13 cellular contexts compared by ENCODE assay signal in the genomic region with DNA sequence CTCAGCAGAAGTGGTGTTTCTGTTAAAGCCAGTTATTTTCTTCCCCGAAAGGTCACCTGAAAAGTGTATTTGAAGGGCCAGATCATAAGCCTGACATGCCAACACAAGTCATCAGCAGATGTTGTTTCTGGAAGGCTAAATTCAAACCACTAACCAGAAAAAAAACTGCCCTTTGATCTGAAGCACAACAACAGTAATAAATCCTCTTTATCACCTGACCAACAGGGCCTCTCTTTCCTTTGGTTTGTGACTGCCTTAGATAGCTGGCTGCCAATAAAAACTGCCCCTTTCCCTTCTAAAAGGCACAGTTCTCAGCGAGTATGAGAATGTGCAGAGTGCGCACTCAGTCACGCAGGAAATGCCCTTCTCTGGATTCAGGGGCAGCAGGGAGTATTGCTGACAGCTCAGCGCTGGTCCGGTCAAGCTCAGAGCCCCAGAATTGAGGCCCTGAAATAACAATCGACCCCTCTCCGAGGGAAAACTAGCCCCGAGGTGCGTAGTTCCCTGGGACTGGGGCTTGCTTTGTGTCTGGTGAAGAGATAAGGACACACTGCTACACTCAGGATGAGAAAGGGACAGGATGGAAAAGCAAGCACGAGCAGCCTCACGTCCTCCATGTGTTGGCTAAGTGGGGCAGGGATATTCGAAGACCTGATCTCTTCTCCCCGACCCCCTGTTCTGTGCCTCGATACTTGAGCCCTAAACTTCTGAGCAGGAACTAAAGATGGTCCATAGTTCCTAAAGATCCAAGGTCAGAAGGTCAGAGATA.
DNase-seq lines count a peak whose midpoint lies in the region; ATAC-seq, FAIRE-seq and TF ChIP-seq lines count a peak whose summit lies in the region.
"Had no signal": no experiment of that assay in that cellular context is flagged by ENCODE, and none has a peak within 500 bp of the region (broad histone marks: within the 10 kb centered on the region; RNA-seq: fewer than 3 reads in every experiment).

No MANE protein-coding gene starts in this region.

- H3F3A ChIP-seq in smooth muscle cell (ENCODE audit: low read depth), result peaks cover 21% of the 10 kb centered on the region

- no peak for DNase-seq in HTR-8/SVneo (ENCODE audit: insufficient read length, low spot score)
- no peak for DNase-seq in chondrocyte (ENCODE audit: low spot score)
- peak; percentile 71 for DNase-seq in left lobe of liver (ENCODE audit: low spot score)
- no peak for DNase-seq in smooth muscle cell (lab: John Stamatoyannopoulos, UW; ENCODE audit: unreplicated experiment)
- no peak for DNase-seq in T-helper 9 cell
- no peak for DNase-seq in NCI-H2029 treated with DMSO at 0.1 percent for 48 hours (lab: John Stamatoyannopoulos, UW)
- no peak for DNase-seq in dedifferentiated amniotic fluid mesenchymal stem cell (ENCODE audit: extremely low spot score)
- DNase-seq: amniotic stem cell; CD8-positive, alpha-beta T cell; NCI-H2171 treated with DMSO at 0.1 percent for 48 hours; PC-3 had no signal

- peak overlapping the region; percentile 83 for H3K27ac ChIP-seq in smooth muscle cell (ENCODE audit: low read depth)

- peaks cover 2% of the 10 kb centered on the region for H3K9me3 Mint-ChIP-seq in chondrocyte (ENCODE audit: low read depth)
- H3K9me3 Mint-ChIP-seq: CD8-positive, alpha-beta T cell had no signal

- H3K27ac Mint-ChIP-seq in chondrocyte (ENCODE audit: unreplicated experiment), result no peak overlapping the region
- H3K27ac Mint-ChIP-seq: CD8-positive, alpha-beta T cell had no signal

- FAIRE-seq in HTR-8/SVneo (lab: Jason Lieb, UNC), result peak; percentile 20
- FAIRE-seq: urothelium cell line had no signal

- no peak overlapping the region for H3K9ac ChIP-seq in smooth muscle cell (ENCODE audit: low read depth)

- H3K4me3 Mint-ChIP-seq in chondrocyte (ENCODE audit: unreplicated experiment), result no peak overlapping the region
- H3K4me3 Mint-ChIP-seq: CD8-positive, alpha-beta T cell had no signal

- ATAC-seq in left lobe of liver (peak; percentile 52), GM19455 (IDR thresholded peaks at IDR 0.05; ENCODE audit: unreplicated experiment) (no peak)
- ATAC-seq: CD8-positive, alpha-beta T cell; PC-3 had no signal

- 34% methylated on average over 15 of the region's 15 CpGs for WGBS in smooth muscle cell (ENCODE audit: low lambda C conversion rate)

- H4K20me1 ChIP-seq in smooth muscle cell (ENCODE audit: low read depth), result peaks cover 60% of the 10 kb centered on the region

- H3K4me1 Mint-ChIP-seq in chondrocyte (ENCODE audit: low read depth), result peaks cover 17% of the 10 kb centered on the region

- H3K27me3 Mint-ChIP-seq in chondrocyte (ENCODE audit: low read depth), result peaks cover 18% of the 10 kb centered on the region

- no peaks in the 10 kb centered on the region for H3K36me3 Mint-ChIP-seq in chondrocyte (ENCODE audit: low read depth)
- H3K36me3 Mint-ChIP-seq: CD8-positive, alpha-beta T cell had no signal

- peaks cover 10% of the 10 kb centered on the region for H3K4me1 ChIP-seq in smooth muscle cell (ENCODE audit: low read depth)

- peak overlapping the region; percentile 75 for H3K4me2 ChIP-seq in smooth muscle cell

- TF ChIP-seq CTCF in chondrocyte (IDR thresholded peaks at IDR 0.05), result peak; percentile 25
- no peak for TF ChIP-seq CTCF in smooth muscle cell (IDR thresholded peaks at IDR 0.05; ENCODE audit: borderline replicate concordance, insufficient read depth, poor library complexity, severe bottlenecking)

- no peak overlapping the region for H3K4me3 ChIP-seq in smooth muscle cell

- H3K36me3 ChIP-seq in smooth muscle cell (ENCODE audit: low read depth), result no peaks in the 10 kb centered on the region

- H3K79me2 ChIP-seq in smooth muscle cell (ENCODE audit: low read depth), result no peaks in the 10 kb centered on the region

- H3K9me3 ChIP-seq in smooth muscle cell (replicated peaks; ENCODE audit: low read depth), result no peaks in the 10 kb centered on the region

- no peak overlapping the region for H2AFZ ChIP-seq in smooth muscle cell (ENCODE audit: low read depth)

- H3K27me3 ChIP-seq in smooth muscle cell (ENCODE audit: low read depth), result no peaks in the 10 kb centered on the region
